In genomic region chr12:1644523-1645438, GRCh38 we compare ENCODE assay signal across 10 cellular contexts. TPM values are rescaled to one million over a fixed set of nuclear protein-coding genes. Genes with fewer than 3 reads are reported as not detected.
DNase-seq lines count a peak whose midpoint lies in the region; ATAC-seq and TF ChIP-seq lines count a peak whose summit lies in the region.
"Had no signal": no experiment of that assay in that cellular context is flagged by ENCODE, and none has a peak within 500 bp of the region (broad histone marks: within the 10 kb centered on the region; RNA-seq: fewer than 3 reads in every experiment).

No MANE protein-coding gene starts in this region.

- no peak for TF ChIP-seq CTCF in CD8-positive, alpha-beta T cell (IDR thresholded peaks at IDR 0.05)

- POLR2A ChIA-PET in CD8-positive, alpha-beta T cell (lab: Charles Lee), result interaction anchor here (0.8 kb wide), 1 partner anchor 154 kb away, joined by 3 read pairs; no protein-coding TSS in a partner anchor

- peak overlapping the region; percentile 10 for H3K4me3 ChIP-seq in neuron (ENCODE audit: low read length)
- H3K4me3 ChIP-seq in CD8-positive, alpha-beta T cell (ENCODE audit: low read depth, low read length), result no peak overlapping the region

- no peak overlapping the region for H3K4me3 Mint-ChIP-seq in CD8-positive, alpha-beta T cell
- H3K4me3 Mint-ChIP-seq in activated T-cell treated with anti-CD3 and anti-CD28 coated beads, Interleukin-2, amount 50 U/mL, for 4 hours, result no peak overlapping the region
- H3K4me3 Mint-ChIP-seq: activated naive CD4-positive, alpha-beta T cell treated with anti-CD3 and anti-CD28 coated beads, Interleukin-2, amount 10 ng/mL, durations not matched to agents 7 days and 5 days had no signal

- intact Hi-C loops in CD8-positive, alpha-beta T cell (cut with DNase I, micrococcal nuclease), result no loop called here

- H3K36me3 ChIP-seq in neuron (ENCODE audit: insufficient read depth, low read length), result peaks cover 4% of the 10 kb centered on the region
- no peaks in the 10 kb centered on the region for H3K36me3 ChIP-seq in CD8-positive, alpha-beta T cell (ENCODE audit: insufficient read depth, low read length)

- peaks cover 9% of the 10 kb centered on the region for H3K27me3 Mint-ChIP-seq in CD8-positive, alpha-beta T cell (ENCODE audit: low read depth)
- H3K27me3 Mint-ChIP-seq in activated T-cell treated with anti-CD3 and anti-CD28 coated beads, Interleukin-2, amount 50 U/mL, for 4 hours (ENCODE audit: low read depth), result peaks cover 2% of the 10 kb centered on the region

- no peaks in the 10 kb centered on the region for H3K36me3 Mint-ChIP-seq in CD8-positive, alpha-beta T cell
- H3K36me3 Mint-ChIP-seq in activated T-cell treated with anti-CD3 and anti-CD28 coated beads, Interleukin-2, amount 50 U/mL, for 4 hours (ENCODE audit: insufficient read depth), result no peaks in the 10 kb centered on the region
- H3K36me3 Mint-ChIP-seq: activated naive CD4-positive, alpha-beta T cell treated with anti-CD3 and anti-CD28 coated beads, Interleukin-2, amount 10 ng/mL, durations not matched to agents 7 days and 5 days had no signal

- no peaks in the 10 kb centered on the region for H3K4me1 Mint-ChIP-seq in CD8-positive, alpha-beta T cell (ENCODE audit: low read depth)
- peaks cover 3% of the 10 kb centered on the region for H3K4me1 Mint-ChIP-seq in activated T-cell treated with anti-CD3 and anti-CD28 coated beads, Interleukin-2, amount 50 U/mL, for 4 hours (ENCODE audit: low read depth)

- DNase-seq in DMS 273 (lab: John Stamatoyannopoulos, UW; ENCODE audit: unreplicated experiment) (peak; percentile 92), NCI-H510A treated with DMSO at 0.1 percent for 48 hours (lab: John Stamatoyannopoulos, UW) (peak; percentile 70), epidermal melanocyte (ENCODE audit: insufficient read length, low spot score) (peak; percentile 89), HPDE6-E6E7 (ENCODE audit: extremely low spot score) (no peak)
- no peak for DNase-seq in CD8-positive, alpha-beta T cell
- no peak for DNase-seq in activated T-cell treated with anti-CD3 and anti-CD28 coated beads, Interleukin-2, amount 50 U/mL, for 4 hours
- DNase-seq: activated naive CD4-positive, alpha-beta T cell treated with anti-CD3 and anti-CD28 coated beads, Interleukin-2, amount 10 ng/mL, durations not matched to agents 7 days and 5 days; GF-D8 had no signal

- no peaks in the 10 kb centered on the region for H3K9me3 Mint-ChIP-seq in CD8-positive, alpha-beta T cell
- no peaks in the 10 kb centered on the region for H3K9me3 Mint-ChIP-seq in activated T-cell treated with anti-CD3 and anti-CD28 coated beads, Interleukin-2, amount 50 U/mL, for 4 hours
- H3K9me3 Mint-ChIP-seq: activated naive CD4-positive, alpha-beta T cell treated with anti-CD3 and anti-CD28 coated beads, Interleukin-2, amount 10 ng/mL, durations not matched to agents 7 days and 5 days had no signal

- no peak overlapping the region for H3K27ac Mint-ChIP-seq in CD8-positive, alpha-beta T cell
- H3K27ac Mint-ChIP-seq: activated naive CD4-positive, alpha-beta T cell treated with anti-CD3 and anti-CD28 coated beads, Interleukin-2, amount 10 ng/mL, durations not matched to agents 7 days and 5 days had no signal

- H2AFZ ChIP-seq in neuron (ENCODE audit: low read depth, low read length), result no peak overlapping the region

- H3K9me3 ChIP-seq in neuron (ENCODE audit: low read length), result no peaks in the 10 kb centered on the region
- H3K9me3 ChIP-seq in CD8-positive, alpha-beta T cell (ENCODE audit: low read length), result no peaks in the 10 kb centered on the region

- CTCF ChIA-PET in CD8-positive, alpha-beta T cell (lab: Charles Lee), result interaction anchor here (1.5 to 14.1 kb wide), 4 partner anchors 9 to 295 kb away, joined by 6 to 454 read pairs (median 6); no protein-coding TSS in a partner anchor

- peaks cover 12% of the 10 kb centered on the region for H3K4me1 ChIP-seq in neuron (ENCODE audit: insufficient read depth, low read length)
- H3K4me1 ChIP-seq in CD8-positive, alpha-beta T cell (ENCODE audit: insufficient read depth, low read length), result no peaks in the 10 kb centered on the region

- no peaks in the 10 kb centered on the region for H3K27me3 ChIP-seq in neuron (ENCODE audit: insufficient read depth, low read length)
- H3K27me3 ChIP-seq in CD8-positive, alpha-beta T cell (ENCODE audit: insufficient read depth, low read length), result no peaks in the 10 kb centered on the region

- no peak for ATAC-seq in CD8-positive, alpha-beta T cell
- ATAC-seq in activated T-cell treated with anti-CD3 and anti-CD28 coated beads, Interleukin-2, amount 50 U/mL, for 4 hours, result no peak
- no peak for ATAC-seq in HG03460 (IDR thresholded peaks at IDR 0.05; ENCODE audit: unreplicated experiment)

- no peak overlapping the region for H3K27ac ChIP-seq in CD8-positive, alpha-beta T cell (ENCODE audit: low read depth, low read length)

RNA-seq across cellular contexts. Expression of gene WNT5B, which starts 15.8 kb away (rescaled TPM):
- total RNA-seq in CD8-positive, alpha-beta T cell, result not detected
- under 1 TPM in 1 of 3 donors, not detected in 2; 0.13 TPM for total RNA-seq in activated T-cell treated with anti-CD3 and anti-CD28 coated beads, Interleukin-2, amount 50 U/mL, for 4 hours

RNA-seq across cellular contexts. Expression of gene ADIPOR2, which starts 46.1 kb away (rescaled TPM):
- 10 to 100 TPM; 19.4 to 22.5 TPM for total RNA-seq in CD8-positive, alpha-beta T cell
- total RNA-seq in activated T-cell treated with anti-CD3 and anti-CD28 coated beads, Interleukin-2, amount 50 U/mL, for 4 hours, result 10 to 100 TPM; 45.0 to 54.2 (median 46.8) TPM

RNA-seq across cellular contexts. Expression of gene FBXL14, which starts 50.4 kb away (rescaled TPM):
- 10 to 100 TPM; 28.1 to 30.5 TPM for total RNA-seq in CD8-positive, alpha-beta T cell
- 10 to 100 TPM; 22.8 to 25.2 (median 23.7) TPM for total RNA-seq in activated T-cell treated with anti-CD3 and anti-CD28 coated beads, Interleukin-2, amount 50 U/mL, for 4 hours

Comparison
In these comparisons a context has a peak if more than half of its experiments do, and no peak if none do; other contexts are left out.
1. DNase-seq: peak in DMS 273 (single experiment), NCI-H510A treated with DMSO at 0.1 percent for 48 hours (single experiment) and epidermal melanocyte (single experiment); none in CD8-positive, alpha-beta T cell (0 of 7), HPDE6-E6E7 (single experiment) and activated T-cell treated with anti-CD3 and anti-CD28 coated beads, Interleukin-2, amount 50 U/mL, for 4 hours (single experiment).